9 cellular contexts compared by ENCODE assay signal in the genomic region with DNA sequence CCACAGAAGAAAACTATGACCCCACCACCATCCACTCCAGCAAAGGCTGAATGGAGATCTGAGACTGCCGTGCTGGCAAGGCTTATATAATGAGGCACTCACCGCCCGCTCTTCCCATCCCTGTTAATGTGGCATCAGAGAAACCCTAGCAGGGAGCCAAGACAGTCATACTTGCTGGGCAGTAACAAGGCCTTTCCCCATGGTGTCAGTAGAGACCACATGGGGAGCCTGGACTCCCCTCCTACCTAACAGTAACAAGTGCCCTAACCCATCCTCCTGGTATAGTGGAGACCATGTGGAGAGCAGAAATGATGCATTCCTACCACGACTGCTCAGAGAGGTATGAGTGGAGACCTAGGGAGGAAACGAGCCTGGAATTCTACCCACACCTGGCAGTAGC.
DNase-seq lines count a peak whose midpoint lies in the region; ATAC-seq and TF ChIP-seq lines count a peak whose summit lies in the region.
"Had no signal": no experiment of that assay in that cellular context is flagged by ENCODE, and none has a peak within 500 bp of the region (broad histone marks: within the 10 kb centered on the region; RNA-seq: fewer than 3 reads in every experiment).

No MANE protein-coding gene starts in this region.

- H3K4me3 ChIP-seq in HFF-Myc (replicated peaks; ENCODE audit: low read depth, low read length), result no peak overlapping the region
- no peak overlapping the region for H3K4me3 ChIP-seq in brain microvascular endothelial cell (ENCODE audit: low read depth, low read length)
- H3K4me3 ChIP-seq in left lung, result no peak overlapping the region

- peak; percentile 45 for ATAC-seq in left lung
- ATAC-seq in GM18502 (IDR thresholded peaks at IDR 0.05; ENCODE audit: poor library complexity, unreplicated experiment), result no peak
- no peak for ATAC-seq in esophagus mucosa
- ATAC-seq in GM18505 (IDR thresholded peaks at IDR 0.05; ENCODE audit: unreplicated experiment), result no peak

- TF ChIP-seq CTCF in HFF-Myc (IDR thresholded peaks at IDR 0.05; ENCODE audit: low read depth, low read length, missing control alignments) (peak; percentile 60), brain microvascular endothelial cell (IDR thresholded peaks at IDR 0.05; ENCODE audit: low read depth, low read length, missing control alignments) (peak; percentile 89), left lung (IDR thresholded peaks at IDR 0.05) (peak in 1 of 2 donors; percentile 9)

- no peak for TF ChIP-seq POLR2A in GM18505 (IDR thresholded peaks at IDR 0.05; ENCODE audit: borderline replicate concordance, extremely low read depth, insufficient read depth, insufficient read length)

- in situ Hi-C loops in ACHN (cut with HindIII; ENCODE audit: low pct_ligation_motif_present, low pct_unique_long_range_greater_than_20kb, low sequenced_read_pairs), result no loop called here
- in situ Hi-C loops in brain microvascular endothelial cell (cut with HindIII; ENCODE audit: low pct_ligation_motif_present, low sequenced_read_pairs), result no loop called here

- H3K36me3 ChIP-seq in brain microvascular endothelial cell (replicated peaks) (no peaks in the 10 kb centered on the region), left lung (no peaks in the 10 kb centered on the region)

- no peaks in the 10 kb centered on the region for H3K27me3 ChIP-seq in brain microvascular endothelial cell (replicated peaks)
- H3K27me3 ChIP-seq in left lung, result no peaks in the 10 kb centered on the region

- DNase-seq in ACHN, result peak; percentile 16
- DNase-seq in HFF-Myc (ENCODE audit: extremely low read depth, low read depth), result no peak
- DNase-seq in brain microvascular endothelial cell, result peak; percentile 48
- DNase-seq in left lung, result no peak
- no peak for DNase-seq in stimulated activated CD4-positive, alpha-beta T cell treated with anti-CD3 and anti-CD28 coated beads, Interleukin-15, amount 100 ng/mL, for 24 hours

- H3K4me1 ChIP-seq in left lung, result no peaks in the 10 kb centered on the region

- H3K27ac ChIP-seq in brain microvascular endothelial cell (no peak overlapping the region), left lung (no peak overlapping the region)
- H3K27ac ChIP-seq: RWPE1 had no signal

- no peaks in the 10 kb centered on the region for H3K9me3 ChIP-seq in left lung

- intact Hi-C loops in left lung (cut with DNase I), result no loop called here

Comparison
In these comparisons a context has a peak if more than half of its experiments do, and no peak if none do; other contexts are left out.
1. DNase-seq: peak in ACHN (single experiment) and brain microvascular endothelial cell (single experiment); none in HFF-Myc (single experiment), left lung (0 of 2) and stimulated activated CD4-positive, alpha-beta T cell treated with anti-CD3 and anti-CD28 coated beads, Interleukin-15, amount 100 ng/mL, for 24 hours (single experiment).